ENCODE assay signal across 24 cellular contexts in the genomic region with DNA sequence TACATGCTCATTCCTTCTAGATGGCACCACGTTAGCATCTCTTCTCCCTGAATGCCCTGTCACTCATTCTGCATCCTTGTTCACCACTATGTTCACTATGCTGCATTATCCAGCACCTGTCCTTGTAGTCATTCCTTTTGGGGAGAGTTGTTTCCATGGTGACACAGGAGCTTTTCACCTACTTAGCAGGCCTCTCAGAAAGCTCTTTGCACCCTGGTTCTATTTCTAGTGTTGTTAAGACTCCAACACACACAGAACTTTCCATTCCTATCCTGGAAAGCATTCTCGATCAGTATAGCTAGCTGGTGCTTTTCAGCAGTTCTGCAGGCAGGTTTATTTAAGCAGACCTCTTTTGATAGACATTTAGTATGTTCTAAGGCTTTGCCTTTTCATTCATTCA.
"Had no signal": no experiment of that assay in that cellular context is flagged by ENCODE, and none has a peak within 500 bp of the region (broad histone marks: within the 10 kb centered on the region; RNA-seq: fewer than 3 reads in every experiment).

No MANE protein-coding gene starts in this region.

- DNase-seq: dermis blood vessel endothelial cell; effector memory CD8-positive, alpha-beta T cell; kidney; mesenchymal stem cell; naive thymus-derived CD4-positive, alpha-beta T cell; retina; right lobe of liver; small intestine; stimulated activated CD4-positive, alpha-beta T cell treated with anti-CD3 and anti-CD28 coated beads, Interleukin-15, amount 100 ng/mL, for 24 hours; stimulated activated CD4-positive, alpha-beta T cell treated with anti-CD3 and anti-CD28 coated beads, Interleukin-2, amount 100 ng/mL, for 48 hours; stimulated activated naive B cell treated with anti-CD40 and anti-IgM and Interleukin-4, amounts not matched to agents 10 μg/mL and 1 μg/mL and 100 μg/mL, for 72 hours; thyroid gland; trophoblast cell had no signal

- H3K36me3 ChIP-seq: prostate gland, thyroid gland had no signal

- H3K27me3 Mint-ChIP-seq: effector memory CD8-positive, alpha-beta T cell; naive thymus-derived CD4-positive, alpha-beta T cell; stimulated activated naive B cell treated with anti-CD40 and anti-IgM and Interleukin-4, amounts not matched to agents 10 μg/mL and 1 μg/mL and 100 μg/mL, for 72 hours; stimulated activated naive CD8-positive, alpha-beta T cell treated with anti-CD3 and anti-CD28 coated beads, Interleukin-15, Interleukin-2, amounts not matched to agents 100 ng/mL and 50 ng/mL, for 24 hours had no signal

- H3K4me1 ChIP-seq: prostate gland had no signal

- H3K4me3 ChIP-seq: coronary artery, lung, prostate gland, right lobe of liver, suprapubic skin, thyroid gland, vagina had no signal

- H3K27ac Mint-ChIP-seq: effector memory CD8-positive, alpha-beta T cell; mesothelial cell of epicardium; nephron; stimulated activated naive B cell treated with anti-CD40 and anti-IgM and Interleukin-4, amounts not matched to agents 10 μg/mL and 1 μg/mL and 100 μg/mL, for 72 hours; stimulated activated naive CD8-positive, alpha-beta T cell treated with anti-CD3 and anti-CD28 coated beads, Interleukin-15, Interleukin-2, amounts not matched to agents 100 ng/mL and 50 ng/mL, for 24 hours had no signal

- H3K27ac ChIP-seq: coronary artery, prostate gland, right lobe of liver, suprapubic skin, thyroid gland, vagina had no signal

- FAIRE-seq: endometrium, frontal cortex, kidney, small intestine had no signal

- H3K9me3 ChIP-seq: prostate gland, right lobe of liver, suprapubic skin, thyroid gland, vagina had no signal

- ATAC-seq: effector memory CD8-positive, alpha-beta T cell; left lobe of liver; naive thymus-derived CD4-positive, alpha-beta T cell; right lobe of liver; stimulated activated naive B cell treated with anti-CD40 and anti-IgM and Interleukin-4, amounts not matched to agents 10 μg/mL and 1 μg/mL and 100 μg/mL, for 72 hours had no signal

- H3K9me3 Mint-ChIP-seq: effector memory CD8-positive, alpha-beta T cell; mesothelial cell of epicardium; naive thymus-derived CD4-positive, alpha-beta T cell; nephron; stimulated activated naive B cell treated with anti-CD40 and anti-IgM and Interleukin-4, amounts not matched to agents 10 μg/mL and 1 μg/mL and 100 μg/mL, for 72 hours; stimulated activated naive CD8-positive, alpha-beta T cell treated with anti-CD3 and anti-CD28 coated beads, Interleukin-15, Interleukin-2, amounts not matched to agents 100 ng/mL and 50 ng/mL, for 24 hours had no signal

- H3K4me3 Mint-ChIP-seq: effector memory CD8-positive, alpha-beta T cell; mesothelial cell of epicardium; stimulated activated naive B cell treated with anti-CD40 and anti-IgM and Interleukin-4, amounts not matched to agents 10 μg/mL and 1 μg/mL and 100 μg/mL, for 72 hours; stimulated activated naive CD8-positive, alpha-beta T cell treated with anti-CD3 and anti-CD28 coated beads, Interleukin-15, Interleukin-2, amounts not matched to agents 100 ng/mL and 50 ng/mL, for 24 hours had no signal

- H3K27me3 ChIP-seq: right lobe of liver, suprapubic skin, thyroid gland, vagina had no signal
